ENCODE assay signal across 8 cellular contexts in the genomic region with DNA sequence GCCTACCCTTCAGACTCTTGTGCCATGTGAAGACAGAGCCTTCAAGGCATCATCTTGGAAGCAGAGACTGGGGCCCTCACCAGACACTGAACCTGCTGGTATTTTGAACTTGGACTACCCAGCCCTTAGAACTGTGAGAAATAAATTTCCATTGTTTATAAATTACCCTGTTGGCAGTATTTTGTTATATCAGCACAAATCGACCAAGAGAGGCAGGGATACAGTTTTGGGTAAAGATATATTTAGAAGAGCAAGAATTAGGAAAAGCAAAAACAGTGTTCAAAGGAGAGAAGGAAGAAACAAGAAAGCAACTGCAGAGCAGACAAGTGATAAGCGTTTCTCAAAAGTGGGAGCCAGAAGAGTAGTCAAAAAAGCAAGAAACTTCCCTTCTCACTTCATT.
"Had no signal": no experiment of that assay in that cellular context is flagged by ENCODE, and none has a peak within 500 bp of the region (broad histone marks: within the 10 kb centered on the region; RNA-seq: fewer than 3 reads in every experiment).

No MANE protein-coding gene starts in this region.

- ATAC-seq: GM23338, K562 had no signal

- H3K4me3 ChIP-seq: GM23338, K562 had no signal

- H3K4me3 Mint-ChIP-seq: GM23338, H9 had no signal

- H3K4me2 ChIP-seq: GM23338 had no signal

- FAIRE-seq: H1, H54, HTR-8/SVneo, K562 had no signal

- H3K4me1 Mint-ChIP-seq: GM23338, H9 had no signal

- H3K27ac Mint-ChIP-seq: GM23338, H9 had no signal

- DNase-seq: H9, HCEC 1CT, KG1 had no signal

- H2AFZ ChIP-seq: GM23338 had no signal
